18 cellular contexts compared by ENCODE assay signal in the genomic region with DNA sequence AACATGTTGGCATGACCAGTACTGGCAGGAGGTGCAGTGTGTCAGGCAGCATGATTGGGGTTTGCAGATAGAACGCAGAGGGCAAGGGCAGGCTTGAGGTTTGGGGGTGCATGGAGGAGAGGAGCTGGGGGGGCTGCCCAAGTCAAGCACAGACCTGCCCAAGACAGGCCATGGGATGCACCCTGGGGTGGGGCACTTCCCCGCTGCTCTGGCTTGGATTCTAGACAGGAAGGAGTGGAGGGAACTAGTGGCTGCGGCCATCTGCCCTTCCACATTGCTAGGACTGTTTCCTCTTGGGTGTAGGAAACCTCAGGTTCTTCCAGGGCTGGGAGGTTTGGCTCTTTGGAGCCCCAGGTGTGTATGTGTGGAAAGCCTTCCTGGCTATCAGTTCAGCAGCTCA. TPM values are rescaled to one million over a fixed set of nuclear protein-coding genes. Genes with fewer than 3 reads are reported as not detected.
DNase-seq lines count a peak whose midpoint lies in the region; TF ChIP-seq lines count a peak whose summit lies in the region.
"Had no signal": no experiment of that assay in that cellular context is flagged by ENCODE, and none has a peak within 500 bp of the region (broad histone marks: within the 10 kb centered on the region; RNA-seq: fewer than 3 reads in every experiment).

No MANE protein-coding gene starts in this region.

- H3K4me3 Mint-ChIP-seq in CD4-positive, alpha-beta memory T cell, result peak overlapping the region in 6 of 8 donors; percentile 24 to 85 (median 57)
- H3K4me3 Mint-ChIP-seq: central memory CD8-positive, alpha-beta T cell had no signal

- H2AFZ ChIP-seq in KMS-11 (ENCODE audit: low read depth), result no peak overlapping the region

- H4K20me1 ChIP-seq in KMS-11 (ENCODE audit: insufficient read depth), result peaks cover 12% of the 10 kb centered on the region; the same call in 1 of the 2 replicates

- CTCF ChIA-PET in CD4-positive, alpha-beta memory T cell (lab: Charles Lee; ENCODE audit: partially characterized antibody), result no interaction called here

- peaks cover 36% of the 10 kb centered on the region for H3K4me1 ChIP-seq in CD4-positive, alpha-beta memory T cell (ENCODE audit: insufficient read depth, low read length)
- peaks cover 41% of the 10 kb centered on the region for H3K4me1 ChIP-seq in KMS-11 (ENCODE audit: low read depth, poor library complexity, severe bottlenecking)
- peaks cover 79 to 85% of the 10 kb centered on the region in 2 experiments for H3K4me1 ChIP-seq in neutrophil (ENCODE audit: control insufficient read depth in 1 of 2, insufficient read depth in 1 of 2, low read depth in 1 of 2, low read length in 1 of 2)

- H3K4me3 ChIP-seq in CD4-positive, alpha-beta memory T cell (ENCODE audit: low read length in 2 of 2), result no peak overlapping the region
- H3K4me3 ChIP-seq in KMS-11 (IDR thresholded peaks at IDR 0.05; ENCODE audit: insufficient read depth, low read depth, low read length) (no peak overlapping the region), coronary artery (peak overlapping the region; percentile 95), neutrophil (ENCODE audit: low read depth in 1 of 2, low read length in 1 of 2) (peak overlapping the region; percentile 84 to 94)
- H3K4me3 ChIP-seq: heart right ventricle, right atrium auricular region had no signal

- H3K4me2 ChIP-seq in KMS-11, result peak overlapping the region; percentile 12; the same call in 1 of the 2 replicates

- DNase-seq in CD4-positive, alpha-beta memory T cell, result no peak
- DNase-seq in coronary artery (ENCODE audit: low spot score) (no peak), AG20443 (ENCODE audit: low spot score) (no peak), NCI-H2029 (lab: John Stamatoyannopoulos, UW) (no peak), 8988T (no peak)
- DNase-seq in activated CD4-positive, CD25-positive, alpha-beta regulatory T cell (lab: John Stamatoyannopoulos, UW), result no peak
- DNase-seq: DMS 273 treated with DMSO at 0.1 percent for 48 hours; heart right ventricle; MM.1S; natural killer cell; NK-92 treated with Interleukin-12 subunit alpha and Interleukin-12 subunit beta, amount 100 ng/mL, for 24 hours; stimulated activated CD4-positive, alpha-beta T cell treated with anti-CD3 and anti-CD28 coated beads, Interleukin-4, amount 100 ng/mL, for 1 hour; WERI-Rb-1 had no signal

- H3K27me3 ChIP-seq in CD4-positive, alpha-beta memory T cell (ENCODE audit: insufficient read depth, low read length), result no peaks in the 10 kb centered on the region
- no peaks in the 10 kb centered on the region for H3K27me3 ChIP-seq in KMS-11 (ENCODE audit: insufficient read depth, low read depth)
- peaks cover 7% of the 10 kb centered on the region for H3K27me3 ChIP-seq in neutrophil
- H3K27me3 ChIP-seq: heart right ventricle, right atrium auricular region had no signal

- POLR2A ChIA-PET in CD4-positive, alpha-beta memory T cell (lab: Charles Lee; ENCODE audit: partially characterized antibody), result no interaction called here

- peaks cover 58% of the 10 kb centered on the region for H3K79me2 ChIP-seq in KMS-11 (ENCODE audit: insufficient read depth, low read depth)

- no peaks in the 10 kb centered on the region for H3K36me3 ChIP-seq in CD4-positive, alpha-beta memory T cell (ENCODE audit: insufficient read depth, low read length)
- H3K36me3 ChIP-seq in KMS-11 (ENCODE audit: insufficient read depth) (no peaks in the 10 kb centered on the region), neutrophil (peaks cover 12% of the 10 kb centered on the region)

- peaks cover 0 to 7% of the 10 kb centered on the region in 2 donors for H3K36me3 Mint-ChIP-seq in CD4-positive, alpha-beta memory T cell
- H3K36me3 Mint-ChIP-seq: natural killer cell had no signal

- peak overlapping the region in 4 of 7 donors; percentile 17 to 64 (median 35) for H3K27ac Mint-ChIP-seq in CD4-positive, alpha-beta memory T cell
- H3K27ac Mint-ChIP-seq: activated naive CD4-positive, alpha-beta T cell treated with anti-CD3 and anti-CD28 coated beads, Interleukin-2, amount 50 U/mL, for 24 hours had no signal

- intact Hi-C loops in CD4-positive, alpha-beta memory T cell (cut with micrococcal nuclease), result no loop called here

- no peak for TF ChIP-seq CTCF in KMS-11 (conservative IDR thresholded peaks at IDR 0.05; ENCODE audit: low read depth, low read length)
- TF ChIP-seq CTCF in coronary artery (IDR thresholded peaks at IDR 0.05), result no peak
- no peak for TF ChIP-seq CTCF in neutrophil (IDR thresholded peaks at IDR 0.05)

- H3K4me1 Mint-ChIP-seq in CD4-positive, alpha-beta memory T cell, result peaks cover 16 to 47% (median 32%) of the 10 kb centered on the region in 4 donors

- H3K27ac ChIP-seq in CD4-positive, alpha-beta memory T cell (ENCODE audit: low read depth, low read length), result no peak overlapping the region
- H3K27ac ChIP-seq in KMS-11 (no peak overlapping the region), coronary artery (no peak overlapping the region), neutrophil (peak overlapping the region; percentile 92)
- H3K27ac ChIP-seq: heart right ventricle, right atrium auricular region, WERI-Rb-1 had no signal

- no peaks in the 10 kb centered on the region for H3K9me3 ChIP-seq in CD4-positive, alpha-beta memory T cell (ENCODE audit: control insufficient read depth in 1 of 2, low read length in 2 of 2)
- no peaks in the 10 kb centered on the region for H3K9me3 ChIP-seq in neutrophil
- H3K9me3 ChIP-seq: heart right ventricle, right atrium auricular region had no signal

- H3K9ac ChIP-seq in KMS-11, result no peak overlapping the region

- peaks cover 0 to 2% (median 0%) of the 10 kb centered on the region in 8 donors for H3K9me3 Mint-ChIP-seq in CD4-positive, alpha-beta memory T cell
- H3K9me3 Mint-ChIP-seq: activated naive CD4-positive, alpha-beta T cell treated with anti-CD3 and anti-CD28 coated beads, Interleukin-2, amount 50 U/mL, for 24 hours; central memory CD8-positive, alpha-beta T cell; natural killer cell had no signal

- H3K27me3 Mint-ChIP-seq in CD4-positive, alpha-beta memory T cell, result no peaks in the 10 kb centered on the region
- H3K27me3 Mint-ChIP-seq: activated naive CD4-positive, alpha-beta T cell treated with anti-CD3 and anti-CD28 coated beads, Interleukin-2, amount 50 U/mL, for 24 hours; central memory CD8-positive, alpha-beta T cell had no signal

RNA-seq across cellular contexts. Expression of a gene that starts 3.0 kb away (rescaled TPM):
- 10 to 100 TPM; 90.8 to 94.3 TPM for total RNA-seq in CD4-positive, alpha-beta memory T cell
- 10 to 100 TPM; 37.5 to 64.1 TPM for polyA plus RNA-seq in CD4-positive, alpha-beta memory T cell

RNA-seq across cellular contexts. Expression of a gene that starts 54.2 kb away (rescaled TPM):
- total RNA-seq in CD4-positive, alpha-beta memory T cell, result 10 to 100 TPM; 46.0 to 48.8 TPM
- 10 to 100 TPM; 68.4 to 97.0 TPM for polyA plus RNA-seq in CD4-positive, alpha-beta memory T cell

Comparison
In these comparisons a context has a peak if more than half of its experiments do, and no peak if none do; other contexts are left out.
1. H3K4me3 ChIP-seq: peak in coronary artery (single experiment) and neutrophil (2 of 2); none in CD4-positive, alpha-beta memory T cell (0 of 2) and KMS-11 (single experiment).